ENCODE assay signal across 13 cellular contexts in the genomic region with DNA sequence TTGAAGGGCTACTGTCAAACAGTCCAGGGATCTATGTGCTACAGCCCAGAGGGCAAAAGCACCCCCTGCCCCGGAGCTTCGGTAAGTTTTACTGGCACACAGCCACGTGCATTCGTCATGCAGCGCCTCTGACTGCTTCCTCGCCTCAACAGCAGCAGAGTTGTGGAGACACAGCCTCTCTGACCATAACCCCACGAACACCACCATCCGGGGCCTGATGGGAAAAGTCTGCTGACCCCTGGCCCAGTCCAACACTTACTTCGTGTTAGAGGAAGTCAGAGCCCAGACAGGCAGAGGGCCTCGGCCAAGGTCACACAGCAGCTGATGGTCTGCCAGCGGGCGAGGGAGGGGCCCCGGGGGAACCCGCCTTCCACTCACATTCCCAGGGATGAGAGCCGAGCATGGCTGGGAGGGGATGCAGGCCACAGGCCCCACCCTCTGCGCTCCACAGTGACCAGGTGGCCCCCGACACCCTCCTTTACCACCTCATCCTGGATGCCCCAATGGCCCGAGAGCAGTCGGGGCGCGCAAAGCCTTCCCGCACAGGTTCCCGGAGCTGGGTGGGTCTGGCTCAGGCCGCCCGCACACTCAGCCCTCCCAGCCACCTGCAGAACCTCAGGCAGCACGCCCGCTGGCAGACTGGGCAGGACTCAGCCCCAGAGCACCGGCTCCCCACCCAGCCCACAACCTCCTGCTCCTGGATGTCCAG. TPM values are rescaled to one million over a fixed set of nuclear protein-coding genes. Genes with fewer than 3 reads are reported as not detected.
DNase-seq lines count a peak whose midpoint lies in the region; TF ChIP-seq lines count a peak whose summit lies in the region.
"Had no signal": no experiment of that assay in that cellular context is flagged by ENCODE, and none has a peak within 500 bp of the region (broad histone marks: within the 10 kb centered on the region; RNA-seq: fewer than 3 reads in every experiment).

No MANE protein-coding gene starts in this region.

- CTCF ChIA-PET in RWPE1 (lab: Yijun Ruan, JAX) = interaction anchor here (0.5 to 1.8 kb wide), 4 partner anchors 8 to 26 kb away, joined by 3 to 7 read pairs (median 4); no protein-coding TSS in a partner anchor

- peak overlapping the region; percentile 77 for H3K27ac ChIP-seq in RWPE1
- no peak overlapping the region for H3K27ac ChIP-seq in neural progenitor cell
- H3K27ac ChIP-seq: BLaER1, neutrophil had no signal

- H4K20me1 ChIP-seq in neural progenitor cell (ENCODE audit: low read depth) = peaks cover 19% of the 10 kb centered on the region

- H3K4me2 ChIP-seq in neural progenitor cell = no peak overlapping the region
- H3K4me2 ChIP-seq: BLaER1 had no signal

- H3F3A ChIP-seq in neural progenitor cell (ENCODE audit: low read depth) = peaks cover 8% of the 10 kb centered on the region

- H3K27me3 Mint-ChIP-seq in neural progenitor cell (ENCODE audit: insufficient read depth, low read depth) = peaks cover 6% of the 10 kb centered on the region

- no peaks in the 10 kb centered on the region for H3K4me1 ChIP-seq in neural progenitor cell

- POLR2A ChIA-PET in RWPE1 (lab: Yijun Ruan, JAX; ENCODE audit: low non-redundant PET) = interaction anchor here (0.7 kb wide), 1 partner anchor 36 kb away, joined by 4 read pairs; no protein-coding TSS in a partner anchor

- H3K36me3 ChIP-seq in neural progenitor cell = no peaks in the 10 kb centered on the region

- DNase-seq in AG08396 (ENCODE audit: low spot score) (peak; percentile 68), RWPE1 (ENCODE audit: low spot score) (peak; percentile 39), fibroblast of mammary gland (ENCODE audit: low read depth) (peak; percentile 77), neural progenitor cell (ENCODE audit: low spot score) (no peak), KG1 (lab: John Stamatoyannopoulos, UW) (no peak), NCI-H2081 treated with DMSO at 0.1 percent for 48 hours (lab: John Stamatoyannopoulos, UW) (no peak), GOT3 (lab: John Stamatoyannopoulos, UW) (no peak)
- DNase-seq in stimulated activated naive CD4-positive, alpha-beta T cell (lab: John Stamatoyannopoulos, UW) = no peak
- DNase-seq: activated CD8-positive, alpha-beta memory T cell treated with anti-CD3 and anti-CD28 coated beads, Interleukin-2, amount 50 U/mL, for 4 hours; cerebellar nuclear complex; Kasumi-1 had no signal

- no peak for TF ChIP-seq CTCF in RWPE1 (conservative IDR thresholded peaks at IDR 0.05; ENCODE audit: low read depth)
- no peak for TF ChIP-seq CTCF in fibroblast of mammary gland (conservative IDR thresholded peaks at IDR 0.05; ENCODE audit: control insufficient read depth, insufficient read depth, low read depth, low read length)
- TF ChIP-seq CTCF in neural progenitor cell (IDR thresholded peaks at IDR 0.05) = no peak

- H3K4me3 ChIP-seq in fibroblast of mammary gland (ENCODE audit: control insufficient read depth, low read depth, low read length) (no peak overlapping the region), neural progenitor cell (no peak overlapping the region)
- H3K4me3 ChIP-seq: BLaER1 had no signal

- H3K4me3 Mint-ChIP-seq in neural progenitor cell = no peak overlapping the region

- peaks cover 2% of the 10 kb centered on the region for H3K36me3 Mint-ChIP-seq in neural progenitor cell

- H3K9ac ChIP-seq in neural progenitor cell = no peak overlapping the region
- H3K9ac ChIP-seq: BLaER1 had no signal

- no peaks in the 10 kb centered on the region for H3K9me3 ChIP-seq in neural progenitor cell (ENCODE audit: low read depth)
- H3K9me3 ChIP-seq: BLaER1, neutrophil had no signal

- no peaks in the 10 kb centered on the region for H3K9me3 Mint-ChIP-seq in neural progenitor cell

- H3K79me2 ChIP-seq in neural progenitor cell (ENCODE audit: low read depth) = peaks cover 12% of the 10 kb centered on the region

- peaks cover 7% of the 10 kb centered on the region for H3K4me1 Mint-ChIP-seq in neural progenitor cell

- H2AFZ ChIP-seq in neural progenitor cell (replicated peaks) = no peak overlapping the region

- H3K27me3 ChIP-seq in neural progenitor cell = no peaks in the 10 kb centered on the region

- peak overlapping the region; percentile 42 for H3K27ac Mint-ChIP-seq in neural progenitor cell

RNA-seq across cellular contexts. Expression of gene CBARP, which starts 5.0 kb away (rescaled TPM):
- 1.2 and 17.8 TPM in 2 replicates for total RNA-seq in neural progenitor cell (ENCODE audit: low replicate concordance)

RNA-seq across cellular contexts. Expression of gene ATP5F1D, which starts 8.7 kb away (rescaled TPM):
- total RNA-seq in neural progenitor cell (ENCODE audit: low replicate concordance) = 7.1 and 52.0 TPM in 2 replicates

RNA-seq across cellular contexts. Expression of gene MIDN, which starts 15.6 kb away (rescaled TPM):
- 16.1 and 51.3 TPM in 2 replicates for total RNA-seq in neural progenitor cell (ENCODE audit: low replicate concordance)

RNA-seq across cellular contexts. Expression of gene STK11, which starts 27.2 kb away (rescaled TPM):
- 27.4 and 67.3 TPM in 2 replicates for total RNA-seq in neural progenitor cell (ENCODE audit: low replicate concordance)

RNA-seq across cellular contexts. Expression of gene CIRBP, which starts 36.3 kb away (rescaled TPM):
- 395 and 737 TPM in 2 replicates for total RNA-seq in neural progenitor cell (ENCODE audit: low replicate concordance)

Comparison
In these comparisons a context has a peak if more than half of its experiments do, and no peak if none do; other contexts are left out.
1. DNase-seq: peak in AG08396 (single experiment), RWPE1 (single experiment) and fibroblast of mammary gland (single experiment); none in neural progenitor cell (single experiment), KG1 (single experiment), stimulated activated naive CD4-positive, alpha-beta T cell (0 of 6), NCI-H2081 treated with DMSO at 0.1 percent for 48 hours (single experiment) and GOT3 (single experiment).